In genomic region chr10:25451401-25451800, GRCh38 we compare ENCODE assay signal across 18 cellular contexts.
"Had no signal": no experiment of that assay in that cellular context is flagged by ENCODE, and none has a peak within 500 bp of the region (broad histone marks: within the 10 kb centered on the region; RNA-seq: fewer than 3 reads in every experiment).

No MANE protein-coding gene starts in this region.

- DNase-seq: activated CD4-positive, alpha-beta T cell treated with anti-CD3 and anti-CD28 coated beads for 48 hours; activated CD4-positive, alpha-beta T cell treated with anti-CD3 and anti-CD28 coated beads, Interleukin-2, amount 50 U/mL, for 4 hours; activated CD4-positive, CD25-positive, alpha-beta regulatory T cell treated with anti-CD3 and anti-CD28 coated beads, Interleukin-2, amount 50 U/mL, for 72 hours; activated CD8-positive, alpha-beta memory T cell treated with anti-CD3 and anti-CD28 coated beads, Interleukin-2, amount 50 U/mL, for 48 hours; activated CD8-positive, alpha-beta T cell treated with anti-CD3 and anti-CD28 coated beads, Interleukin-2, amount 10 ng/mL, durations not matched to agents 7 days and 5 days; activated naive CD4-positive, alpha-beta T cell; activated T-cell treated with anti-CD3 and anti-CD28 coated beads, Interleukin-2, amount 50 U/mL, for 1 hour; amygdala; NCI-H1048; NCI-H1417; NCI-H1930; NCI-H2107; NCI-H2171 treated with DMSO at 0.1 percent for 48 hours; NCI-H226; NCI-H526; NCI-H774; SJCRH30; SK-N-SH had no signal

- H3K4me3 ChIP-seq: SJCRH30 had no signal
